ENCODE assay signal across 1 cellular context in genomic region chr1:180527270-180527669, GRCh38.
TF ChIP-seq lines count a peak whose summit lies in the region.

No MANE protein-coding gene starts in this region.

TF ChIP-seq in K562, 482 proteins besides CTCF, POLR2A, EP300 and RAD21 (continued from another document and continues in another):
- TF ChIP-seq GTF3C2 (IDR thresholded peaks at IDR 0.05; ENCODE audit: borderline replicate concordance, extremely low read depth, insufficient read length) (no peak), POLR2G (IDR thresholded peaks at IDR 0.05; ENCODE audit: low read depth, low read length) (no peak), ZBTB49 (CRISPR knock-in tag; IDR thresholded peaks at IDR 0.05; ENCODE audit: borderline replicate concordance) (no peak), ELF4 (CRISPR knock-in tag; IDR thresholded peaks at IDR 0.05) (no peak), ZNF778 (CRISPR knock-in tag; IDR thresholded peaks at IDR 0.05) (no peak), OTX1 (CRISPR knock-in tag; IDR thresholded peaks at IDR 0.05) (no peak), ZBTB7A (IDR thresholded peaks at IDR 0.05; ENCODE audit: borderline replicate concordance, control insufficient read depth, low read depth, low read length) (no peak), PURB (CRISPR knock-in tag; IDR thresholded peaks at IDR 0.05; ENCODE audit: low read depth) (no peak), ZNF655 (CRISPR knock-in tag; IDR thresholded peaks at IDR 0.05) (no peak), HDAC2 (IDR thresholded peaks at IDR 0.05) (0 out of 2 replicates have a peak, but pooled peaks have one; percentile 31), AFF4 (CRISPR knock-in tag; IDR thresholded peaks at IDR 0.05) (no peak), ZNF146 (CRISPR knock-in tag; IDR thresholded peaks at IDR 0.05; ENCODE audit: unreplicated experiment) (no peak), CEBPG (CRISPR knock-in tag; IDR thresholded peaks at IDR 0.05) (no peak), CEBPG (tag; conservative IDR thresholded peaks at IDR 0.05 in 1 of 2, IDR thresholded peaks at IDR 0.05 in 1 of 2) (no peak), ZNF592 (IDR thresholded peaks at IDR 0.05) (no peak), CXXC5 (CRISPR knock-in tag; IDR thresholded peaks at IDR 0.05) (0 out of 2 replicates have a peak, but pooled peaks have one; percentile 9), SAFB2 (IDR thresholded peaks at IDR 0.05; ENCODE audit: borderline replicate concordance, low read depth, low read length, severe bottlenecking) (no peak), TFAM (CRISPR knock-in tag; conservative IDR thresholded peaks at IDR 0.05) (no peak), ZBTB9 (CRISPR knock-in tag; IDR thresholded peaks at IDR 0.05) (peak; percentile 41; the same call in 1 of the 2 replicates), ZFP91 (CRISPR knock-in tag; IDR thresholded peaks at IDR 0.05) (no peak), SIX5 (IDR thresholded peaks at IDR 0.05; ENCODE audit: borderline replicate concordance in 1 of 2, insufficient read depth in 1 of 2, low read depth in 1 of 2, low read length in 2 of 2) (no peak), HDAC3 (IDR thresholded peaks at IDR 0.05; ENCODE audit: borderline replicate concordance, partially characterized antibody) (no peak), EHMT2 (IDR thresholded peaks at IDR 0.05) (peak; percentile 92), ZHX1 (conservative IDR thresholded peaks at IDR 0.05; ENCODE audit: low read length) (no peak), HBP1 (CRISPR knock-in tag; IDR thresholded peaks at IDR 0.05) (no peak), SAFB (IDR thresholded peaks at IDR 0.05; ENCODE audit: borderline replicate concordance, low read depth, low read length) (no peak), PREB (CRISPR knock-in tag; IDR thresholded peaks at IDR 0.05) (no peak), XRCC4 (IDR thresholded peaks at IDR 0.05; ENCODE audit: extremely low read depth, insufficient read depth, insufficient read length) (no peak), NR4A1 (CRISPR knock-in tag; IDR thresholded peaks at IDR 0.05) (no peak), NR4A1 (tag; IDR thresholded peaks at IDR 0.05) (no peak)
